Comparison of ENCODE assay signal across 10 cellular contexts in the genomic region with DNA sequence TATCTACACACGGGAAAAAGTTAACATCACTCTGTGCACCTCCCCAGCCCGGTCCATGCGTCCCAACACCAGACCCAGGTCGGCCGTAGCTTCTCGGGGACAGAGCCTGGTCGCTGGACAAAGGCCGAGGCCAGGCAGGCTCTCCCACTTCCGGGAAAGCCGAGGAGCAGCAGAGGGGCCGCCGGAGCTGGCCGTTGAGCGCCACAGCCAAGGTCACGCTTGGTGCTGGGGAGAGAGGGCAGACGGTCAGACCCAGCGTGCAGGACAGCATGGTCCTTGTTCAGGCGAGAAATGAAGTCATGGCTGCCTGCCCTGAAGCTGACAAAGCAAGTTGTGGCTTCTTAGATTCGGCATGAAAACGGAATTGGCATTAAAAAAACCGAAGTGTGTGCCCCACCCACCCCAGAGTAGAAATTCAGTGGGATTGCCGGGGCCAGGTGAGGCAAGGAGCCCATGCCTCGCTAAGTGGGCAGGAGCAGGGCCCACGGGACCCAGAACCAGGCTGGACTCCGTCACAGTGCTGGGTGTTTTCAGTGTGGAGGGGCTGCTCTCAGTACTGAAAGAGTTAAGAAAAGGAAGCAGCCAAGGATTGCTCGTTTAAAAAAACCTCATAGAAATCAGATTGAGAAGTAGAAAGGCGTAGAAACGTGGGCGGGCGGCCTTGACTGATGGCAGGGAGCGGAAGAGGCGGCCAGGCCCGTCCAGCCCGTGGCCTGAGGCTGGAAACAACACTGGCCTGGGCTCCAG. TPM values are rescaled to one million over a fixed set of nuclear protein-coding genes. Genes with fewer than 3 reads are reported as not detected.
DNase-seq lines count a peak whose midpoint lies in the region; ATAC-seq and TF ChIP-seq lines count a peak whose summit lies in the region.
"Had no signal": no experiment of that assay in that cellular context is flagged by ENCODE, and none has a peak within 500 bp of the region (broad histone marks: within the 10 kb centered on the region; RNA-seq: fewer than 3 reads in every experiment).

No MANE protein-coding gene starts in this region.

- peaks cover 14% of the 10 kb centered on the region for H3K79me2 ChIP-seq in Karpas-422 (ENCODE audit: low read length)

- peak overlapping the region; percentile 17 for H3K27ac Mint-ChIP-seq in activated CD8-positive, alpha-beta memory T cell treated with anti-CD3 and anti-CD28 coated beads, Interleukin-2, amount 10 ng/mL, durations not matched to agents 7 days and 5 days

- peaks cover 38% of the 10 kb centered on the region for H3K4me1 Mint-ChIP-seq in activated CD8-positive, alpha-beta memory T cell treated with anti-CD3 and anti-CD28 coated beads, Interleukin-2, amount 10 ng/mL, durations not matched to agents 7 days and 5 days

- H3K27me3 ChIP-seq in tibial artery (no peaks in the 10 kb centered on the region), Karpas-422 (ENCODE audit: low read length) (no peaks in the 10 kb centered on the region), HAP-1 (ENCODE audit: low read depth) (no peaks in the 10 kb centered on the region)
- H3K27me3 ChIP-seq: brain microvascular endothelial cell had no signal

- no peak for DNase-seq in activated CD8-positive, alpha-beta memory T cell treated with anti-CD3 and anti-CD28 coated beads, Interleukin-2, amount 10 ng/mL, durations not matched to agents 7 days and 5 days
- no peak for DNase-seq in activated CD8-positive, alpha-beta memory T cell treated with anti-CD3 and anti-CD28 coated beads, Interleukin-2, amount 50 U/mL, for 48 hours
- DNase-seq in dermis blood vessel endothelial cell: peak; percentile 32
- no peak for DNase-seq in tibial artery
- no peak for DNase-seq in Karpas-422
- no peak for DNase-seq in HAP-1 (ENCODE audit: low spot score in 2 of 2)
- DNase-seq: ACHN, brain microvascular endothelial cell had no signal

- no peaks in the 10 kb centered on the region for H3K27me3 Mint-ChIP-seq in activated CD8-positive, alpha-beta memory T cell treated with anti-CD3 and anti-CD28 coated beads, Interleukin-2, amount 10 ng/mL, durations not matched to agents 7 days and 5 days

- no peak for TF ChIP-seq CTCF in tibial artery (IDR thresholded peaks at IDR 0.05)

- H3K4me3 ChIP-seq in mesodermal cell (ENCODE audit: extremely low read depth, insufficient read depth, low read length, poor library complexity, severe bottlenecking) (no peak overlapping the region), tibial artery (peak overlapping the region; percentile 7 to 24), Karpas-422 (ENCODE audit: low read length) (no peak overlapping the region), HAP-1 (no peak overlapping the region)

- no peak overlapping the region for H2AFZ ChIP-seq in Karpas-422 (ENCODE audit: low read length)

- no peak overlapping the region for H3K4me2 ChIP-seq in Karpas-422 (ENCODE audit: low read depth, low read length, poor library complexity, severe bottlenecking)

- no peaks in the 10 kb centered on the region for H3K9me2 ChIP-seq in Karpas-422 (replicated peaks; ENCODE audit: insufficient read depth, low read length)

- H4K20me1 ChIP-seq in Karpas-422 (ENCODE audit: insufficient read depth, low read depth, low read length): peaks cover 22% of the 10 kb centered on the region

- H3K4me3 Mint-ChIP-seq in activated CD8-positive, alpha-beta memory T cell treated with anti-CD3 and anti-CD28 coated beads, Interleukin-2, amount 10 ng/mL, durations not matched to agents 7 days and 5 days: no peak overlapping the region

- H3K4me1 ChIP-seq in mesodermal cell (ENCODE audit: control insufficient read depth, insufficient read depth, low read length, poor library complexity, severe bottlenecking) (peaks cover 26% of the 10 kb centered on the region), tibial artery (peaks cover 11 to 53% (median 49%) of the 10 kb centered on the region in 4 donors), Karpas-422 (ENCODE audit: low read length) (peaks cover 16% of the 10 kb centered on the region), HAP-1 (peaks cover 7% of the 10 kb centered on the region)

- H3K27ac ChIP-seq in mesodermal cell (ENCODE audit: low read depth, low read length, severe bottlenecking) (peak overlapping the region; percentile 13), tibial artery (peak overlapping the region; percentile 96 to 98), Karpas-422 (ENCODE audit: low read length) (no peak overlapping the region)
- H3K27ac ChIP-seq: brain microvascular endothelial cell had no signal

- WGBS in mesodermal cell (ENCODE audit: insufficient coverage in 2 of 2), 2 experiments: 87 to 88% methylated on average over 33 to 34 of the region's 34 CpGs

- H3K36me3 Mint-ChIP-seq in activated CD8-positive, alpha-beta memory T cell treated with anti-CD3 and anti-CD28 coated beads, Interleukin-2, amount 10 ng/mL, durations not matched to agents 7 days and 5 days: peaks cover 6% of the 10 kb centered on the region

- peaks cover 40% of the 10 kb centered on the region for H3K36me3 ChIP-seq in mesodermal cell (ENCODE audit: control insufficient read depth, insufficient read depth, low read length)
- peaks cover 0 to 57% (median 32%) of the 10 kb centered on the region in 3 donors for H3K36me3 ChIP-seq in tibial artery
- peaks cover 13% of the 10 kb centered on the region; the same call in 1 of the 2 replicates for H3K36me3 ChIP-seq in Karpas-422 (ENCODE audit: insufficient read depth, low read length)
- H3K36me3 ChIP-seq in HAP-1 (replicated peaks): peaks cover 21% of the 10 kb centered on the region

- CTCF ChIA-PET in activated CD8-positive, alpha-beta memory T cell treated with anti-CD3 and anti-CD28 coated beads, Interleukin-2, amount 10 ng/mL, durations not matched to agents 7 days and 5 days (lab: Charles Lee): no interaction called here

- no peak overlapping the region for H3K9ac ChIP-seq in Karpas-422 (ENCODE audit: low read length)

- intact Hi-C loops in tibial artery (cut with DNase I; ENCODE audit: low total_unique reads): loop anchor here (10.0 kb wide), 1 partner anchor 160 kb away; no protein-coding TSS in a partner anchor

- no peaks in the 10 kb centered on the region for H3K9me3 Mint-ChIP-seq in activated CD8-positive, alpha-beta memory T cell treated with anti-CD3 and anti-CD28 coated beads, Interleukin-2, amount 10 ng/mL, durations not matched to agents 7 days and 5 days (ENCODE audit: low read depth)

- ATAC-seq in activated CD8-positive, alpha-beta memory T cell treated with anti-CD3 and anti-CD28 coated beads, Interleukin-2, amount 10 ng/mL, durations not matched to agents 7 days and 5 days: no peak
- ATAC-seq in GM21619 (IDR thresholded peaks at IDR 0.05; ENCODE audit: unreplicated experiment): no peak

- no peaks in the 10 kb centered on the region for H3K9me3 ChIP-seq in mesodermal cell (ENCODE audit: control insufficient read depth, low read length)
- H3K9me3 ChIP-seq in tibial artery: no peaks in the 10 kb centered on the region
- H3K9me3 ChIP-seq in Karpas-422 (ENCODE audit: low read length): no peaks in the 10 kb centered on the region
- no peaks in the 10 kb centered on the region for H3K9me3 ChIP-seq in HAP-1

- in situ Hi-C loops in HAP-1 (cut with MboI; ENCODE audit: low sequenced_read_pairs): no loop called here

RNA-seq across cellular contexts. Expression of gene ARL6IP4, which starts 4.3 kb away (rescaled TPM):
- 100 to 1,000 TPM; 169 to 216 TPM for total RNA-seq in activated CD8-positive, alpha-beta memory T cell treated with anti-CD3 and anti-CD28 coated beads, Interleukin-2, amount 10 ng/mL, durations not matched to agents 7 days and 5 days
- 213 and 267 TPM in 2 replicates for total RNA-seq in dermis blood vessel endothelial cell
- 219 TPM for polyA plus RNA-seq in mesodermal cell (2013, experiment 1 of 2)
- polyA plus RNA-seq in mesodermal cell (2013, experiment 2 of 2): 205 TPM
- total RNA-seq in Karpas-422 (2014; rRNA removed; shearing (Covaris generic); ENCODE audit: low replicate concordance): 85.1 and 210 TPM in 2 replicates

RNA-seq across cellular contexts. Expression of gene OGFOD2, which starts 9.7 kb away (rescaled TPM):
- 10 to 100 TPM; 23.8 to 29.8 TPM for total RNA-seq in activated CD8-positive, alpha-beta memory T cell treated with anti-CD3 and anti-CD28 coated beads, Interleukin-2, amount 10 ng/mL, durations not matched to agents 7 days and 5 days
- total RNA-seq in dermis blood vessel endothelial cell: 10.4 and 11.4 TPM in 2 replicates
- 7.4 TPM for polyA plus RNA-seq in mesodermal cell (2013, experiment 1 of 2)
- polyA plus RNA-seq in mesodermal cell (2013, experiment 2 of 2): 9.9 TPM
- 8.5 and 28.8 TPM in 2 replicates for total RNA-seq in Karpas-422 (2014; rRNA removed; shearing (Covaris generic); ENCODE audit: low replicate concordance)

RNA-seq across cellular contexts. Expression of gene ABCB9, which starts 18.5 kb away (rescaled TPM):
- 1 to 10 TPM; 3.6 to 4.4 TPM for total RNA-seq in activated CD8-positive, alpha-beta memory T cell treated with anti-CD3 and anti-CD28 coated beads, Interleukin-2, amount 10 ng/mL, durations not matched to agents 7 days and 5 days
- 8.5 and 10.9 TPM in 2 replicates for total RNA-seq in dermis blood vessel endothelial cell
- 4.4 TPM for polyA plus RNA-seq in mesodermal cell (2013, experiment 1 of 2)
- polyA plus RNA-seq in mesodermal cell (2013, experiment 2 of 2): 2.2 TPM
- 1.5 and 3.7 TPM in 2 replicates for total RNA-seq in Karpas-422 (2014; rRNA removed; shearing (Covaris generic); ENCODE audit: low replicate concordance)

Comparison
In these comparisons a context has a peak if more than half of its experiments do, and no peak if none do; other contexts are left out.
1. H3K4me3 ChIP-seq: peak in tibial artery (2 of 2); none in mesodermal cell (single experiment), Karpas-422 (single experiment) and HAP-1 (single experiment).